Comparison of ENCODE assay signal across 29 cellular contexts in the genomic region with DNA sequence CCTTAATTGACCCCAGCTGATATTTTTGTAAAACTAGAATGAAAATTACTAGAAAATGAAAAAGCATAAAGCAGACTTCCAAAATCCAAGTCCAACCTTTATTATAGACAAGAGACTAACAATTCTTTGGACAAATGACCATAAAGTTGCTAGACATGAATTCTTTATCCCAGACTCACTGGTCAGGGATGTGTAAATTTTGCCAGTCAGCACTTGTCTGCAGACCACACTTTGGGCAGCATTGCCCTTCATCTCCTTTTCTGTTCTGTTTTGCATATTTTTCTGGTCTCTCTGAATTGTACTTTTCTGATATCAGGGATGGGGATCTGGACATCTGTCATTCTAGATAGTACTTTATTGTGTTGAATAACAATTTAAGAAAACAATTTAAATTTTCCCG. TPM values are rescaled to one million over a fixed set of nuclear protein-coding genes. Genes with fewer than 3 reads are reported as not detected.
"Had no signal": no experiment of that assay in that cellular context is flagged by ENCODE, and none has a peak within 500 bp of the region (broad histone marks: within the 10 kb centered on the region; RNA-seq: fewer than 3 reads in every experiment).

No MANE protein-coding gene starts in this region.

- H3K4me3 ChIP-seq: psoas muscle, skin epidermis, smooth muscle cell, spleen, thoracic aorta, thyroid gland, tibial nerve, upper lobe of left lung, vagina had no signal

- DNase-seq: naive thymus-derived CD8-positive, alpha-beta T cell; nephron progenitor cell; nucleus accumbens; posterior cingulate gyrus; psoas muscle; right cardiac atrium; spleen; stimulated activated CD4-positive, alpha-beta T cell treated with anti-CD3 and anti-CD28 coated beads, Interleukin-12 subunit alpha, Interleukin-12 subunit beta, amount 100 ng/mL, for 4 hours; stimulated activated CD4-positive, alpha-beta T cell treated with anti-CD3 and anti-CD28 coated beads, Interleukin-1b, Interleukin-23, amount 100 ng/mL, for 48 hours; stimulated activated CD4-positive, alpha-beta T cell treated with anti-CD3 and anti-CD28 coated beads, Interleukin-4, amount 100 ng/mL, for 1 hour; stimulated activated CD4-positive, alpha-beta T cell treated with anti-CD3 and anti-CD28 coated beads, Interleukin-4, amount 100 ng/mL, for 4 hours; stimulated activated CD8-positive, alpha-beta memory T cell treated with anti-CD3 and anti-CD28 coated beads, Interleukin-4, amount 100 ng/mL, for 48 hours; stimulated activated naive CD4-positive, alpha-beta T cell; stimulated activated naive CD8-positive, alpha-beta T cell treated with anti-CD3 and anti-CD28 coated beads, Interleukin-15, amount 100 ng/mL, for 72 hours; stimulated activated naive CD8-positive, alpha-beta T cell treated with anti-CD3 and anti-CD28 coated beads, Interleukin-15, Interleukin-2, amounts not matched to agents 100 U/mL and 50 U/mL, for 24 hours; thyroid gland; trophoblast cell; upper lobe of left lung had no signal

- H3K9me3 ChIP-seq: neutrophil, psoas muscle, spleen, thoracic aorta, thyroid gland, tibial nerve, upper lobe of left lung, vagina had no signal

- H3K79me2 ChIP-seq: parathyroid adenoma had no signal

- H3K36me3 ChIP-seq: neutrophil, spleen, thoracic aorta, thyroid gland, tibial nerve, upper lobe of left lung, vagina had no signal

- H3K27me3 ChIP-seq: neutrophil, spleen, thyroid gland, tibial nerve, upper lobe of left lung, vagina had no signal

- H3K4me1 ChIP-seq: parathyroid adenoma, spleen, thyroid gland, upper lobe of left lung had no signal

- ATAC-seq: naive thymus-derived CD8-positive, alpha-beta T cell; natural killer cell treated with Interleukin-12 subunit alpha and Interleukin-12 subunit beta and Interleukin-15 and Interleukin-18, amount 100 ng/mL, for 72 hours; psoas muscle; right cardiac atrium; sciatic nerve; stimulated activated memory B cell treated with anti-CD40 and anti-IgM and Interleukin-4, amounts not matched to agents 10 μg/mL and 1 μg/mL and 100 μg/mL, for 72 hours; stimulated activated naive CD8-positive, alpha-beta T cell treated with anti-CD3 and anti-CD28 coated beads, Interleukin-15, amount 100 ng/mL, for 72 hours; stimulated activated naive CD8-positive, alpha-beta T cell treated with anti-CD3 and anti-CD28 coated beads, Interleukin-15, Interleukin-2, amounts not matched to agents 100 U/mL and 50 U/mL, for 24 hours had no signal

- H3K27ac ChIP-seq: neutrophil, parathyroid adenoma, psoas muscle, skin epidermis, spleen, thoracic aorta, thyroid gland, tibial nerve, upper lobe of left lung, vagina had no signal

- H2AFZ ChIP-seq: parathyroid adenoma had no signal

- H3K4me2 ChIP-seq: smooth muscle cell had no signal

- H3K9ac ChIP-seq: parathyroid adenoma had no signal

- FAIRE-seq: urothelium cell line had no signal

RNA-seq across cellular contexts. Expression of a gene that starts 10.1 kb away (rescaled TPM):
- total RNA-seq: naive thymus-derived CD8-positive, alpha-beta T cell had no signal
- polyA plus RNA-seq: naive thymus-derived CD8-positive, alpha-beta T cell had no signal
